8 cellular contexts compared by ENCODE assay signal in genomic region chr15:82750831-82751181, GRCh38. TPM values are rescaled to one million over a fixed set of nuclear protein-coding genes. Genes with fewer than 3 reads are reported as not detected.
DNase-seq lines count a peak whose midpoint lies in the region; ATAC-seq and TF ChIP-seq lines count a peak whose summit lies in the region.

No MANE protein-coding gene starts in this region.

- no peaks in the 10 kb centered on the region for H3K9me2 ChIP-seq in GM23248 (ENCODE audit: insufficient read depth)
- no peaks in the 10 kb centered on the region for H3K9me2 ChIP-seq in Loucy (replicated peaks; ENCODE audit: low read depth, low read length)

- WGBS in GM23248 (ENCODE audit: low coverage in 1 of 2, low lambda C conversion rate in 2 of 2, missing lambda C conversion rate in 2 of 2), 2 experiments = 1% methylated on average over 8 of the region's 8 CpGs
- WGBS in testis, 2 donors = 0 to 1% methylated on average over 8 of the region's 8 CpGs

- intact Hi-C loops in testis (cut with DNase I; ENCODE audit: low total_unique reads) = no loop called here

- peaks cover 62% of the 10 kb centered on the region for H3K79me2 ChIP-seq in GM23248 (ENCODE audit: insufficient read depth)
- peaks cover 57% of the 10 kb centered on the region for H3K79me2 ChIP-seq in Loucy (ENCODE audit: insufficient read depth, low read length)

- H3K27ac Mint-ChIP-seq in brain = peak overlapping the region; percentile 98 to 100 (median 99)

- peaks cover 15% of the 10 kb centered on the region for H3K27me3 Mint-ChIP-seq in brain

- no peaks in the 10 kb centered on the region for H4K20me1 ChIP-seq in GM23248 (ENCODE audit: insufficient read depth)
- H4K20me1 ChIP-seq in Loucy (ENCODE audit: insufficient read depth, low read length, poor library complexity, severe bottlenecking) = peaks cover 19% of the 10 kb centered on the region

- H3K4me3 ChIP-seq in GM23248 = peak overlapping the region; percentile 89
- H3K4me3 ChIP-seq in Loucy (ENCODE audit: low read length, poor library complexity, severe bottlenecking) = peak overlapping the region; percentile 91
- H3K4me3 ChIP-seq in testis = peak overlapping the region; percentile 78 to 79

- peaks cover 20% of the 10 kb centered on the region for H3K36me3 ChIP-seq in GM23248 (ENCODE audit: low read depth)
- H3K36me3 ChIP-seq in Loucy (ENCODE audit: insufficient read depth, low read length) = peaks cover 16% of the 10 kb centered on the region; the same call in 1 of the 2 replicates
- no peaks in the 10 kb centered on the region for H3K36me3 ChIP-seq in testis (ENCODE audit: low read depth, missing control alignments)

- peaks cover 75% of the 10 kb centered on the region for H3K4me1 Mint-ChIP-seq in brain

- no peak for TF ChIP-seq POLR2A in testis (IDR thresholded peaks at IDR 0.05)

- H3K27me3 ChIP-seq in GM23248 (replicated peaks; ENCODE audit: insufficient read depth) (no peaks in the 10 kb centered on the region), Loucy (ENCODE audit: insufficient read depth, low read length, poor library complexity, severe bottlenecking) (no peaks in the 10 kb centered on the region), testis (no peaks in the 10 kb centered on the region)

- H3K9me3 Mint-ChIP-seq in brain = no peaks in the 10 kb centered on the region

- H2AFZ ChIP-seq in GM23248 = peak overlapping the region; percentile 92
- H2AFZ ChIP-seq in Loucy (ENCODE audit: low read length) = peak overlapping the region; percentile 95

- H3F3A ChIP-seq in GM23248 (ENCODE audit: insufficient read depth) (peaks cover 7% of the 10 kb centered on the region), Loucy (ENCODE audit: low read depth) (no peaks in the 10 kb centered on the region)

- peak overlapping the region; percentile 89 for H3K9ac ChIP-seq in GM23248
- peak overlapping the region; percentile 91 for H3K9ac ChIP-seq in Loucy (ENCODE audit: low read depth, low read length, poor library complexity, severe bottlenecking)

- H3K9me3 ChIP-seq in GM23248 (ENCODE audit: low read depth) = no peaks in the 10 kb centered on the region
- no peaks in the 10 kb centered on the region for H3K9me3 ChIP-seq in Loucy (ENCODE audit: insufficient read depth, low read depth, low read length)
- H3K9me3 ChIP-seq in testis = no peaks in the 10 kb centered on the region

- peak overlapping the region; percentile 93 to 100 (median 99) for H3K4me3 Mint-ChIP-seq in brain

- in situ Hi-C loops in GM13977 (cut with MboI; ENCODE audit: low pct_unique_long_range_greater_than_20kb, low sequenced_read_pairs, unreplicated experiment) = no loop called here
- in situ Hi-C loops in GM23248 (cut with MboI) = no loop called here

- H3K27ac ChIP-seq in GM23248 = peak overlapping the region; percentile 25
- peak overlapping the region; percentile 79 to 89 for H3K27ac ChIP-seq in testis

- H3K4me2 ChIP-seq in GM23248 (ENCODE audit: unreplicated experiment) (peak overlapping the region; percentile 91), Loucy (ENCODE audit: low read depth, low read length, poor library complexity, severe bottlenecking) (peak overlapping the region; percentile 97)

- TF ChIP-seq CTCF in GM13977 (IDR thresholded peaks at IDR 0.05; ENCODE audit: extremely low read depth, insufficient read depth, missing control alignments) = peak; percentile 7
- TF ChIP-seq CTCF in Loucy (conservative IDR thresholded peaks at IDR 0.05; ENCODE audit: low read length) = peak; percentile 12; the same call in 1 of the 2 replicates
- no peak for TF ChIP-seq CTCF in brain (conservative IDR thresholded peaks at IDR 0.05)
- TF ChIP-seq CTCF in testis (IDR thresholded peaks at IDR 0.05) = no peak

- ATAC-seq in left lobe of liver = peak; percentile 29

- H3K36me3 Mint-ChIP-seq in brain = peaks cover 51% of the 10 kb centered on the region

- H3K4me1 ChIP-seq in GM23248 (ENCODE audit: insufficient read depth) (peaks cover 13% of the 10 kb centered on the region), Loucy (ENCODE audit: insufficient read depth, low read length, poor library complexity, severe bottlenecking) (peaks cover 42% of the 10 kb centered on the region), testis (peaks cover 11% of the 10 kb centered on the region)

- DNase-seq in GM13977 (ENCODE audit: low spot score) = peak; percentile 31
- DNase-seq in GM23248 = peak; percentile 44
- no peak for DNase-seq in left lobe of liver (ENCODE audit: low spot score)
- DNase-seq in testis = no peak
- DNase-seq in NCI-H1436 (lab: John Stamatoyannopoulos, UW) = no peak
- DNase-seq in HK-2 (ENCODE audit: unreplicated experiment) = no peak

RNA-seq across cellular contexts. Expression of gene AP3B2, which starts 41.1 kb away (rescaled TPM):
- total RNA-seq in GM23248 (2014; rRNA removed; shearing (Covaris generic)) = 0.63 and 0.86 TPM in 2 replicates
- 0.89 and 2.0 TPM in 2 replicates for polyA plus RNA-seq in GM23248 (2016; fragmentation: Nextera tagmentation; extraction: Ambion mirVana)
- polyA plus RNA-seq in brain (ENCODE audit: insufficient read depth, low read depth, low replicate concordance) = 78.1 TPM
- total RNA-seq in left lobe of liver = not detected
- 10 to 100 TPM; 12.0 to 15.5 TPM for total RNA-seq in testis
- polyA plus RNA-seq in testis (ENCODE audit: insufficient read depth, low read depth, low replicate concordance) = 22.9 TPM

RNA-seq across cellular contexts. Expression of gene FSD2, which starts 55.1 kb away (rescaled TPM):
- not detected in 2 replicates for total RNA-seq in GM23248 (2014; rRNA removed; shearing (Covaris generic))
- polyA plus RNA-seq in GM23248 (2016; fragmentation: Nextera tagmentation; extraction: Ambion mirVana) = 0.04 and 0.08 TPM in 2 replicates
- polyA plus RNA-seq in brain (ENCODE audit: insufficient read depth, low read depth, low replicate concordance) = not detected
- total RNA-seq in left lobe of liver = not detected
- under 1 TPM in 1 of 2 donors, not detected in 1; 0.19 TPM for total RNA-seq in testis
- 0.95 TPM for polyA plus RNA-seq in testis (ENCODE audit: insufficient read depth, low read depth, low replicate concordance)

RNA-seq across cellular contexts. Expression of gene WHAMM, which starts 58.6 kb away (rescaled TPM):
- 2.3 and 3.0 TPM in 2 replicates for total RNA-seq in GM23248 (2014; rRNA removed; shearing (Covaris generic))
- polyA plus RNA-seq in GM23248 (2016; fragmentation: Nextera tagmentation; extraction: Ambion mirVana) (3.4 and 3.6 TPM in 2 replicates), brain (ENCODE audit: insufficient read depth, low read depth, low replicate concordance) (1.8 TPM), testis (ENCODE audit: insufficient read depth, low read depth, low replicate concordance) (5.3 TPM)
- total RNA-seq in left lobe of liver (5.0 TPM), testis (10 to 100 TPM in 1 of 2 donors, 1 to 10 TPM in 1; 9.8 to 11.0 TPM)

Comparison
In these comparisons a context has a peak if more than half of its experiments do, and no peak if none do; other contexts are left out.
1. DNase-seq: peak in GM13977 (single experiment) and GM23248 (single experiment); none in left lobe of liver (single experiment), testis (single experiment), NCI-H1436 (single experiment) and HK-2 (single experiment).
2. CTCF ChIP-seq: peak in GM13977 (single experiment) and Loucy (single experiment); none in brain (0 of 2) and testis (0 of 3).
3. Peak in every context shown above with its lines, with median percentiles within 50 percentile points of each other: H3K4me3 ChIP-seq.